Comparison of ENCODE assay signal across 34 cellular contexts in the genomic region with DNA sequence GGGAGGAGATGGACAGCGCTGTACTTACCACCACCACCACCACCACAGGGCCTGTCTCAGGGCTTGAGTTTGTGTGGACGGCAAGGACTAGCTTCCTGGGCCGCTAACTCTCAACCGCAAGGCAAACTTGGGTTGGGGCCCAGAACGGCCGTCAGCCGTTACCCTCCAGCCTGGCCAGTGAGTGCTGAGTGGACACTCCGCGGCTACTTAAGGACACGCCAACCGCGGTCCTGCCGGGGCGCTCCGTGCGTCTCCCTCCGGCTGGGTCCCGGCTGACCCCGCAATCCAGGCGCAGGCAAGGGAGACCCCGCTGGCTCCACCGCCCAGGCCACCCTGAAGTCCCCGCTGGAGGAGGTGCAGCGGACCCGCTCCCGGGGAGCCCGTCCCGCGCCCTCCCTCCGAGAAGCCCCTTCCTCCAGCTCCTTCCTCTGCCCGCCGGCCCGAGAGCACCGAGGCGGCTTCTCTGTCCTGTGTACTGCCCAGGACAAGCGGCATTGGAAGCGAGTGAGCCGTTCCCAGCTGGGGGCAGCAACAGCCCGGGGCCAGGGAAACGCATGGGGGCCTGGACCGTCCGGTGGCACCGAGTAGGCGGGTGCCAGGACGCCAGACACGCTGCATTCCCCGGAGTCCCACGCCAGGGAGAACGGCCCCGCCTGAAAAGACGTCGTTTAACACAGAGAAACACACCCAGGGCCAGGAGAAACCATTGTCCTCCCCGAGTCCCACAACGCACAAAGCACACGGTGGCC.
"Had no signal": no experiment of that assay in that cellular context is flagged by ENCODE, and none has a peak within 500 bp of the region (broad histone marks: within the 10 kb centered on the region; RNA-seq: fewer than 3 reads in every experiment).

No MANE protein-coding gene starts in this region.

- H3K4me3 ChIP-seq: ascending aorta, cardiac muscle cell, Peyer's patch, SJSA1 had no signal

- H3K9me3 ChIP-seq: ascending aorta, Peyer's patch, SJSA1 had no signal

- DNase-seq: activated CD4-positive, alpha-beta T cell treated with anti-CD3 and anti-CD28 coated beads, Interleukin-2, amount 10 ng/mL, durations not matched to agents 24 days and 14 days; activated CD4-positive, alpha-beta T cell treated with anti-CD3 and anti-CD28 coated beads, Interleukin-2, amount 50 U/mL, for 4 hours; activated CD4-positive, CD25-positive, alpha-beta regulatory T cell; activated CD8-positive, alpha-beta T cell treated with anti-CD3 and anti-CD28 coated beads for 36 hours; activated effector memory CD4-positive, alpha-beta T cell treated with anti-CD3 and anti-CD28 coated beads, Interleukin-2, amount 50 U/mL, for 16 hours; activated naive CD4-positive, alpha-beta T cell; activated naive CD4-positive, alpha-beta T cell treated with anti-CD3 and anti-CD28 coated beads, Interleukin-2, amount 50 U/mL, for 16 hours; activated naive CD8-positive, alpha-beta T cell treated with anti-CD3 and anti-CD28 coated beads for 36 hours; activated T-cell treated with anti-CD3 and anti-CD28 coated beads, Interleukin-2, amount 50 U/mL, for 1 hour; activated T-cell treated with anti-CD3 and anti-CD28 coated beads, Interleukin-2, amount 50 U/mL, for 72 hours; amniotic stem cell; Karpas-422; KBM-7; NCI-H1105; NCI-H1417 treated with DMSO at 0.1 percent for 48 hours; NCI-H1694; NCI-H1930; NCI-H2081 treated with DMSO at 0.1 percent for 48 hours; NCI-H345; NCI-H524 treated with DMSO at 0.1 percent for 48 hours; NK-92 treated with Interleukin-12 subunit alpha and Interleukin-12 subunit beta, amount 100 ng/mL, for 24 hours; PC-3; Peyer's patch; RPMI8226; SHP77 treated with DMSO at 0.1 percent for 48 hours; SW 1271; T-helper 1 cell; T-helper 2 cell; T-helper 9 cell; WERI-Rb-1 had no signal

- H3K4me1 ChIP-seq: Peyer's patch had no signal

- H3K36me3 ChIP-seq: cardiac muscle cell had no signal

- ATAC-seq: activated CD8-positive, alpha-beta T cell treated with anti-CD3 and anti-CD28 coated beads for 36 hours; activated T-cell treated with anti-CD3 and anti-CD28 coated beads, Interleukin-2, amount 50 U/mL, for 72 hours; activated T-helper 17 cell treated with anti-CD3 and anti-CD28 coated beads, Interleukin-2, amount 50 U/mL, for 72 hours; PC-3 had no signal

- H3K27ac ChIP-seq: ascending aorta, cardiac muscle cell, Peyer's patch, SJSA1, WERI-Rb-1 had no signal

- H3K27me3 ChIP-seq: ascending aorta, cardiac muscle cell, Peyer's patch, SJSA1 had no signal
